Comparison of ENCODE assay signal across 13 cellular contexts in the genomic region with DNA sequence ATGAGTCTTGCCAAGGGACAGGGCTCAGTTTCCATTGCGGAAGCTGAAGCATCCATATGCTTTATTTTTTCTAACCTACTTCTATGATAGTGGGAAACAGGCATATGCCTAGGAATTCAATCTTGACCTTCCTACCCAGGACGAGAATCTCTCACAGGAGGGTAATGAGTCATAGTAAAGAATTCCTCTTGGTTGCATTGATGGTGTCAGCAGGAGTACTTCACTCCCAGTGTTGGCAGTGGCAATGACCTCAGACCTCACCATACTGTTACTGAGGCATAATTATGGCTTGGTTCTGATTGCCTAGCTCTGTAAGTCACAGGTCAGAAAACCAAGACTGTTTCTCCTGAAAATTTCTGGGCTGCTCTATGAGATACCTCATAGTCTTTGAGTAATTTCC.
DNase-seq lines count a peak whose midpoint lies in the region; ATAC-seq and TF ChIP-seq lines count a peak whose summit lies in the region.
"Had no signal": no experiment of that assay in that cellular context is flagged by ENCODE, and none has a peak within 500 bp of the region (broad histone marks: within the 10 kb centered on the region; RNA-seq: fewer than 3 reads in every experiment).

No MANE protein-coding gene starts in this region.

- H3K27me3 ChIP-seq in NT2/D1 (ENCODE audit: insufficient read depth, insufficient read length): no peaks in the 10 kb centered on the region
- H3K27me3 ChIP-seq in osteoblast (ENCODE audit: insufficient read depth, low read length): no peaks in the 10 kb centered on the region

- no peak for ATAC-seq in HG03045 (IDR thresholded peaks at IDR 0.05; ENCODE audit: unreplicated experiment)
- ATAC-seq: activated CD4-positive, alpha-beta T cell treated with anti-CD3 and anti-CD28 coated beads for 36 hours; stimulated activated memory B cell treated with anti-CD40 and anti-IgM and Interleukin-4, amounts not matched to agents 10 μg/mL and 1 μg/mL and 100 μg/mL, for 72 hours had no signal

- no peak overlapping the region for H2AFZ ChIP-seq in osteoblast (ENCODE audit: low read length)

- no peak overlapping the region for H3K4me3 ChIP-seq in NT2/D1 (ENCODE audit: insufficient read length, low read depth)
- no peak overlapping the region for H3K4me3 ChIP-seq in epithelial cell of esophagus (ENCODE audit: low read length)
- H3K4me3 ChIP-seq in osteoblast (ENCODE audit: insufficient read depth, low read length): no peak overlapping the region
- H3K4me3 ChIP-seq: coronary artery had no signal

- no peak overlapping the region for H3K27ac ChIP-seq in osteoblast (ENCODE audit: low read depth, low read length)
- H3K27ac ChIP-seq: coronary artery had no signal

- H3K9ac ChIP-seq in NT2/D1 (ENCODE audit: insufficient read length, low read depth): no peak overlapping the region

- H3K9me3 ChIP-seq in NT2/D1 (ENCODE audit: insufficient read depth, low read length) (no peaks in the 10 kb centered on the region), osteoblast (ENCODE audit: low read depth, low read length) (no peaks in the 10 kb centered on the region)

- no peaks in the 10 kb centered on the region for H3K79me2 ChIP-seq in osteoblast (ENCODE audit: insufficient read depth, low read length)

- H3K4me2 ChIP-seq in osteoblast (ENCODE audit: insufficient read depth, low read length): no peak overlapping the region

- H4K20me1 ChIP-seq in osteoblast (ENCODE audit: insufficient read depth, low read length): no peaks in the 10 kb centered on the region

- H3K36me3 ChIP-seq in NT2/D1 (ENCODE audit: insufficient read depth, insufficient read length, low read length) (no peaks in the 10 kb centered on the region), osteoblast (ENCODE audit: insufficient read depth, low read length) (no peaks in the 10 kb centered on the region)

- no peaks in the 10 kb centered on the region for H3K4me1 ChIP-seq in NT2/D1 (ENCODE audit: insufficient read depth, insufficient read length)
- H3K4me1 ChIP-seq in osteoblast (ENCODE audit: insufficient read depth, low read length): no peaks in the 10 kb centered on the region

- peak; percentile 88 for DNase-seq in ELR (ENCODE audit: low read depth)
- DNase-seq in NT2/D1 (ENCODE audit: low read depth, low spot score): peak; percentile 39
- DNase-seq in epithelial cell of esophagus (ENCODE audit: low read depth): peak; percentile 65
- DNase-seq in osteoblast (ENCODE audit: insufficient read length, low spot score, missing footprints): peak; percentile 25
- DNase-seq in NCI-H2196 (lab: John Stamatoyannopoulos, UW; ENCODE audit: unreplicated experiment): no peak
- DNase-seq in CD1c-positive myeloid dendritic cell (ENCODE audit: extremely low spot score): no peak
- no peak for DNase-seq in effector CD4-positive, alpha-beta T cell
- DNase-seq: activated CD4-positive, alpha-beta T cell treated with anti-CD3 and anti-CD28 coated beads for 36 hours; NCI-H2171 treated with DMSO at 0.1 percent for 48 hours; SIG-M5 had no signal

- TF ChIP-seq CTCF in epithelial cell of esophagus (IDR thresholded peaks at IDR 0.05; ENCODE audit: insufficient read depth, low read depth, low read length, missing control alignments) (no peak), osteoblast (IDR thresholded peaks at IDR 0.05; ENCODE audit: extremely low read depth, low read depth, low read length) (no peak)

Comparison
In these comparisons a context has a peak if more than half of its experiments do, and no peak if none do; other contexts are left out.
1. DNase-seq: peak in ELR (single experiment), NT2/D1 (single experiment), epithelial cell of esophagus (single experiment) and osteoblast (single experiment); none in NCI-H2196 (single experiment), CD1c-positive myeloid dendritic cell (single experiment) and effector CD4-positive, alpha-beta T cell (single experiment).